7 cellular contexts compared by ENCODE assay signal in the genomic region with DNA sequence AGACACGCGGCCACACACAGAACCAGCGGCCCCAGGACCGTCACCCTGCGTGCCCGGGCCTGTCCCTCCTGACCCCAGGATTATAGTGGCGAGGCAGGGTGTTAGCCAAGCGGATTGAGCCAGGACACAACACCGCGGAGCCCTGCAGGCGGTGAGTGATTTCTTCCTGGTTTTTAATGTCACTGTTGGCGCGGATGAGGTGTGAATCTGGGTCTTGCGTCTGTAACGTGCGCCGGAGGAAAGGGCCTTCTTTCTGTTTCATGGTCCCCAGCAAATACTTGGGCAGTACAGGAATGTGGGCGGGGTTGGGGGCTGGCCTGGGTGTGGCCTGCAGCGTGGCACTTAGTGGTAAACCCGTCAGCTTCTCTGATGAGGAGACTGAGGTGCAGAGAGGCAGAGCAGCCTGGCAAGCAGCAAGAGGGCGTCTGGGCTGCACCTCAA.
DNase-seq lines count a peak whose midpoint lies in the region; ATAC-seq and TF ChIP-seq lines count a peak whose summit lies in the region.
"Not testable (repeated sequence)": the region's sequence is repeated elsewhere in the genome, so short reads cannot be mapped to it uniquely, and the experiment has no call there.

No MANE protein-coding gene starts in this region.

- not testable (repeated sequence) for TF ChIP-seq POLR2A in prostate gland (IDR thresholded peaks at IDR 0.05)

- not testable (repeated sequence) for H2BK120ac ChIP-seq in H9 (ENCODE audit: low read depth, low read length, poor library complexity, severe bottlenecking); mesenchymal stem cell (ENCODE audit: low read depth, low read length)

- not testable (repeated sequence) for H2BK12ac ChIP-seq in H9 (ENCODE audit: insufficient read length, low read depth, low read length); mesenchymal stem cell (ENCODE audit: low read length in 2 of 2)

- H3K4me2 ChIP-seq in H9 (ENCODE audit: insufficient read depth, insufficient read length, low read length); mesenchymal stem cell (ENCODE audit: low read length, poor library complexity, severe bottlenecking): not testable (repeated sequence)
- peak overlapping the region; percentile 80 for H3K4me2 ChIP-seq in mammary epithelial cell (ENCODE audit: insufficient read depth, low read depth, low read length)

- not testable (repeated sequence) for H3K56ac ChIP-seq in H9 (ENCODE audit: insufficient read length, low read depth, low read length)

- intact Hi-C loops in mammary epithelial cell (cut with micrococcal nuclease); prostate gland (cut with DNase I): not testable (repeated sequence)

- H3K18ac ChIP-seq in H9 (ENCODE audit: insufficient read length, low read depth, low read length) (peak overlapping the region; percentile 62), mesenchymal stem cell (ENCODE audit: low read depth in 1 of 2, low read length in 2 of 2) (peak overlapping the region in 1 of 2 experiments; percentile 3)

- no CpG with 5 or more reads among the region's 21 CpGs for WGBS in H9 (ENCODE audit: extremely low coverage, insufficient read length, low lambda C conversion rate)
- 0% methylated on average over 10 of the region's 21 CpGs for WGBS in mammary epithelial cell (ENCODE audit: low coverage, missing lambda C conversion rate)
- 73% methylated on average over 21 of the region's 21 CpGs for WGBS in mesenchymal stem cell
- WGBS in prostate gland: 27% methylated on average over 21 of the region's 21 CpGs

- not testable (repeated sequence) for H4K20me1 ChIP-seq in H9 (ENCODE audit: control insufficient read depth, insufficient read depth, insufficient read length); mammary epithelial cell (ENCODE audit: insufficient read depth, low read length)

- not testable (repeated sequence) for H3K9me3 ChIP-seq in H9 (ENCODE audit: control insufficient read depth, low read depth, low read length); mammary epithelial cell (replicated peaks; ENCODE audit: insufficient read depth, low read length); mesenchymal stem cell (ENCODE audit: control insufficient read depth, low read length); prostate gland

- H3K27me3 Mint-ChIP-seq in H9 (ENCODE audit: low read depth): not testable (repeated sequence)
- peaks cover 6 to 11% (median 7%) of the 10 kb centered on the region in 3 donors for H3K27me3 Mint-ChIP-seq in immature natural killer cell (ENCODE audit: low read depth in 3 of 3)

- H2AFZ ChIP-seq in H9 (ENCODE audit: low read length); mesenchymal stem cell (ENCODE audit: low read depth, low read length): not testable (repeated sequence)
- peak overlapping the region; percentile 90 for H2AFZ ChIP-seq in mammary epithelial cell (ENCODE audit: low read depth, low read length)

- H3K27me3 ChIP-seq in H9 (ENCODE audit: insufficient read depth, low read length); mammary epithelial cell (ENCODE audit: insufficient read depth, low read length); mesenchymal stem cell (ENCODE audit: control insufficient read depth in 1 of 2, insufficient read depth in 1 of 2, low read length in 2 of 2); prostate gland (replicated peaks; ENCODE audit: insufficient read depth): not testable (repeated sequence)

- not testable (repeated sequence) for H3K23ac ChIP-seq in H9 (ENCODE audit: insufficient read length, low read depth, low read length); mesenchymal stem cell (ENCODE audit: low read length in 2 of 2)

- H3K9ac ChIP-seq in H9 (ENCODE audit: extremely low read depth, insufficient read length, low read length); mesenchymal stem cell (ENCODE audit: low read length): not testable (repeated sequence)
- H3K9ac ChIP-seq in mammary epithelial cell (ENCODE audit: insufficient read depth, low read length): peak overlapping the region; percentile 8

- H3K14ac ChIP-seq in H9 (ENCODE audit: insufficient read depth, low read length); mesenchymal stem cell (ENCODE audit: low read length in 2 of 2): not testable (repeated sequence)

- H2BK5ac ChIP-seq in H9 (ENCODE audit: insufficient read length, low read length); mesenchymal stem cell (ENCODE audit: low read depth, low read length, poor library complexity, severe bottlenecking): not testable (repeated sequence)

- peak overlapping the region in 2 of 3 experiments; percentile 20 to 89; a peak in 3 of 7 replicates for H3K27ac Mint-ChIP-seq in H9
- peak overlapping the region in 4 of 6 donors; percentile 30 to 75 (median 52) for H3K27ac Mint-ChIP-seq in immature natural killer cell

- not testable (repeated sequence) for H2BK15ac ChIP-seq in H9 (ENCODE audit: low read depth, low read length); mesenchymal stem cell (ENCODE audit: low read depth, poor library complexity, severe bottlenecking)

- not testable (repeated sequence) for H2BK20ac ChIP-seq in H9 (ENCODE audit: low read depth, low read length, poor library complexity, severe bottlenecking)

- not testable (repeated sequence) for H3K79me2 ChIP-seq in H9 (ENCODE audit: insufficient read depth, low read length); mammary epithelial cell (ENCODE audit: insufficient read depth, low read length)

- H3K4me1 ChIP-seq in H9 (ENCODE audit: insufficient read depth, low read length); mesenchymal stem cell (ENCODE audit: control insufficient read depth, insufficient read depth, low read depth, low read length); prostate gland (replicated peaks): not testable (repeated sequence)
- peaks cover 16% of the 10 kb centered on the region for H3K4me1 ChIP-seq in mammary epithelial cell (ENCODE audit: insufficient read depth, low read length)

- H4K5ac ChIP-seq in H9 (ENCODE audit: insufficient read length, low read depth, low read length): not testable (repeated sequence)

- not testable (repeated sequence) for H3K36me3 ChIP-seq in mammary epithelial cell (ENCODE audit: insufficient read depth, low read length); mesenchymal stem cell (ENCODE audit: control insufficient read depth in 1 of 2, insufficient read depth in 2 of 2, low read depth in 1 of 2, low read length in 2 of 2); prostate gland

- not testable (repeated sequence) for H3T11ph ChIP-seq in H9 (ENCODE audit: low read length)

- H3K27ac ChIP-seq in H9 (ENCODE audit: insufficient read length, low read depth, low read length); mesenchymal stem cell (ENCODE audit: low read length, poor library complexity, severe bottlenecking); prostate gland: not testable (repeated sequence)
- H3K27ac ChIP-seq in mammary epithelial cell (ENCODE audit: insufficient read depth, low read depth, low read length): peak overlapping the region; percentile 16

- not testable (repeated sequence) for H4K91ac ChIP-seq in H9 (ENCODE audit: insufficient read length, low read depth, low read length); mesenchymal stem cell (ENCODE audit: low read length)

- not testable (repeated sequence) for H3K36me3 Mint-ChIP-seq in H9 (ENCODE audit: insufficient read depth in 1 of 3, low read depth in 3 of 3)
- peaks cover 0 to 15% (median 0%) of the 10 kb centered on the region in 3 donors for H3K36me3 Mint-ChIP-seq in immature natural killer cell

- not testable (repeated sequence) for H3K4me3 Mint-ChIP-seq in H9, immature natural killer cell

- peak overlapping the region in 1 of 3 experiments; percentile 22 for H3K4me3 ChIP-seq in mammary epithelial cell (replicated peaks in 1 of 3; ENCODE audit: insufficient read depth in 1 of 3, low read depth in 2 of 3, low read length in 3 of 3)
- H3K4me3 ChIP-seq in mesenchymal stem cell (ENCODE audit: insufficient read depth in 1 of 2, low read depth in 1 of 2, low read length in 2 of 2); prostate gland: not testable (repeated sequence)

- BruUV-seq in mammary epithelial cell (replicated peaks; lab: Mats Ljungman, UMichigan): not testable (repeated sequence)

- in situ Hi-C loops in mammary epithelial cell (cut with MboI; ENCODE audit: low sequenced_read_pairs in 2 of 2): not testable (repeated sequence)

- not testable (repeated sequence) for H3K4ac ChIP-seq in H9 (ENCODE audit: low read depth, low read length); mesenchymal stem cell (ENCODE audit: low read depth in 1 of 2, low read length in 2 of 2)

- ATAC-seq in esophagus mucosa: peak; percentile 73

- H4K8ac ChIP-seq in H9 (replicated peaks; ENCODE audit: insufficient read length, low read depth, low read length): not testable (repeated sequence)
- H4K8ac ChIP-seq in mesenchymal stem cell (ENCODE audit: low read length): peak overlapping the region; percentile 42

- peak; percentile 80 for DNase-seq in H9
- peak; percentile 51 for DNase-seq in RPMI7951 (ENCODE audit: low read depth)
- not testable (repeated sequence) for DNase-seq in mammary epithelial cell, immature natural killer cell, mesenchymal stem cell
- DNase-seq in prostate gland (ENCODE audit: low spot score): peak; percentile 43

- dilution Hi-C loops in mammary epithelial cell (cut with HindIII; ENCODE audit: low sequenced_read_pairs): not testable (repeated sequence)

- H3K4me1 Mint-ChIP-seq in H9 (peaks cover 11 to 17% of the 10 kb centered on the region in 2 experiments), immature natural killer cell (peaks cover 35 to 45% of the 10 kb centered on the region in 2 donors)

- CTCF ChIA-PET in mammary epithelial cell (lab: Charles Lee; ENCODE audit: low non-redundant PET): not testable (repeated sequence)

- not testable (repeated sequence) for H3K23me2 ChIP-seq in H9 (ENCODE audit: insufficient read length, low read depth, low read length, poor library complexity, severe bottlenecking)

- H2AK5ac ChIP-seq in H9 (ENCODE audit: insufficient read length, low read length); mesenchymal stem cell (ENCODE audit: low read length, severe bottlenecking): not testable (repeated sequence)

- not testable (repeated sequence) for H3K79me1 ChIP-seq in H9 (ENCODE audit: insufficient read depth, low read depth, low read length, poor library complexity, severe bottlenecking); mesenchymal stem cell (replicated peaks; ENCODE audit: low read length, poor library complexity, severe bottlenecking)

- TF ChIP-seq CTCF in H9 (conservative IDR thresholded peaks at IDR 0.05); mammary epithelial cell (conservative IDR thresholded peaks at IDR 0.05 in 1 of 2, IDR thresholded peaks at IDR 0.05 in 1 of 2; ENCODE audit: extremely low read depth in 1 of 2, insufficient read depth in 1 of 2, low read depth in 1 of 2, low read length in 2 of 2); prostate gland (IDR thresholded peaks at IDR 0.05): not testable (repeated sequence)

- not testable (repeated sequence) for H3K9me3 Mint-ChIP-seq in H9, immature natural killer cell
